1 cellular context compared by ENCODE assay signal in the genomic region with DNA sequence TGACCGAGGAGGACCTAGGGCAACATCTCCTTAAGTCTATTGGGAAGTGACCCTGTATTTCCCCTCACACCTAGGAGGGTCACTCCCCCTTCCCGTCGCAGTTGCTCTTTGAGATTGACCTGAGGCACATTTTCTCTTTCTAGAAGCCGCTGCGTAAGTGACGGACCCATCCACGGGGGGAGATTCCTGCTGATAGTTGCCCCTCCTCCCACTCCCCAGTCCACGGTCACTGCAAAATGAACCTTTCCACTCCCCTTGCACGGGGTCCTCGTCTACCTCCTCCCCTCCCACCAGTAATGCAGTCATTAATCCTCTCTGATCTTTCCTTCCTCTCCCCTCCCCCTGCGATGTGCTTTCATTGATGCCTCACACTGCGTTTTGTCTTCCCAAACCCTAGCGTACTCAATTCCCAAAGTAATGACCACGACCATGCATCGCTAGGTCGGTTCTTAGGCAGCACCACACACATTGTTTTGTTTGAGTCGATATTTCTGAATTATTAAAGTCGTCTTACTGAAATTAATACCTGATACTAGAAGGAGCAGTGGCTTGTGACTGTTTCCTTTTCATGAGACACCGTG.
A peak's percentile ranks its signal among the peaks of the same experiment; 100 is the strongest.
TF ChIP-seq lines count a peak whose summit lies in the region.

No MANE protein-coding gene starts in this region.

TF ChIP-seq in HepG2, 621 proteins besides CTCF, POLR2A, EP300 and RAD21 (continued from another document and continues in another):
- TF ChIP-seq ZBTB26 (CRISPR knock-in tag; IDR thresholded peaks at IDR 0.05; ENCODE audit: borderline replicate concordance) (no peak), SMAD3 (CRISPR knock-in tag; IDR thresholded peaks at IDR 0.05) (no peak), ZNF451 (CRISPR knock-in tag; IDR thresholded peaks at IDR 0.05) (no peak), NBN (conservative IDR thresholded peaks at IDR 0.05) (no peak), CENPX (CRISPR knock-in tag; IDR thresholded peaks at IDR 0.05) (no peak), HMGA1 (CRISPR knock-in tag; conservative IDR thresholded peaks at IDR 0.05) (no peak), SIX1 (CRISPR knock-in tag; IDR thresholded peaks at IDR 0.05; ENCODE audit: borderline replicate concordance) (no peak), ERF (CRISPR knock-in tag; IDR thresholded peaks at IDR 0.05) (no peak; the same call in 1 of the 2 replicates), NFRKB (IDR thresholded peaks at IDR 0.05) (no peak), YEATS4 (CRISPR knock-in tag; IDR thresholded peaks at IDR 0.05; ENCODE audit: borderline replicate concordance) (no peak), ZNF556 (CRISPR knock-in tag; IDR thresholded peaks at IDR 0.05; ENCODE audit: borderline replicate concordance) (no peak), PTBP1 (IDR thresholded peaks at IDR 0.05; ENCODE audit: low read depth, low read length, poor library complexity, severe bottlenecking) (no peak), ARID4A (CRISPR knock-in tag; IDR thresholded peaks at IDR 0.05; ENCODE audit: borderline replicate concordance) (no peak), ATF5 (CRISPR knock-in tag; IDR thresholded peaks at IDR 0.05; ENCODE audit: low read depth) (no peak), POGK (CRISPR knock-in tag; conservative IDR thresholded peaks at IDR 0.05) (no peak), SMAD9 (CRISPR knock-in tag; IDR thresholded peaks at IDR 0.05) (no peak), JUN (CRISPR knock-in tag; IDR thresholded peaks at IDR 0.05) (no peak), ZNF567 (CRISPR knock-in tag; IDR thresholded peaks at IDR 0.05; ENCODE audit: borderline replicate concordance) (no peak), ZNF772 (CRISPR knock-in tag; IDR thresholded peaks at IDR 0.05) (no peak; the same call in 1 of the 2 replicates), NFKB2 (CRISPR knock-in tag; IDR thresholded peaks at IDR 0.05; ENCODE audit: borderline replicate concordance) (no peak), ATF7 (IDR thresholded peaks at IDR 0.05) (no peak), ATF7 (CRISPR knock-in tag; IDR thresholded peaks at IDR 0.05) (no peak), TSC22D2 (CRISPR knock-in tag; IDR thresholded peaks at IDR 0.05; ENCODE audit: borderline replicate concordance) (no peak), NFATC3 (CRISPR knock-in tag; IDR thresholded peaks at IDR 0.05) (no peak), ZNF205 (CRISPR knock-in tag; IDR thresholded peaks at IDR 0.05) (no peak), ZNF30 (CRISPR knock-in tag; IDR thresholded peaks at IDR 0.05) (peak; percentile 3; the same call in 1 of the 2 replicates), MAFF (IDR thresholded peaks at IDR 0.05; ENCODE audit: low read depth, low read length) (no peak), SIX4 (CRISPR knock-in tag; IDR thresholded peaks at IDR 0.05) (no peak), ZBTB7A (CRISPR knock-in tag; IDR thresholded peaks at IDR 0.05) (no peak; the same call in 1 of the 2 replicates), LBX2 (CRISPR knock-in tag; IDR thresholded peaks at IDR 0.05; ENCODE audit: borderline replicate concordance) (no peak), KDM5B (CRISPR knock-in tag; IDR thresholded peaks at IDR 0.05; ENCODE audit: borderline replicate concordance) (no peak), GATAD2A (CRISPR knock-in tag; IDR thresholded peaks at IDR 0.05) (peak; percentile 16; the same call in 1 of the 2 replicates), ZNF839 (CRISPR knock-in tag; IDR thresholded peaks at IDR 0.05; ENCODE audit: borderline replicate concordance) (no peak), RFXANK (CRISPR knock-in tag; IDR thresholded peaks at IDR 0.05) (no peak), FIP1L1 (IDR thresholded peaks at IDR 0.05; ENCODE audit: borderline replicate concordance, insufficient read depth, low read depth, low read length) (no peak), GTF2F1 (IDR thresholded peaks at IDR 0.05; ENCODE audit: low read length) (no peak), ZNF136 (CRISPR knock-in tag; IDR thresholded peaks at IDR 0.05; ENCODE audit: low read depth) (no peak), DRAP1 (CRISPR knock-in tag; IDR thresholded peaks at IDR 0.05) (no peak)
- TF ChIP-seq, protein P1, sequence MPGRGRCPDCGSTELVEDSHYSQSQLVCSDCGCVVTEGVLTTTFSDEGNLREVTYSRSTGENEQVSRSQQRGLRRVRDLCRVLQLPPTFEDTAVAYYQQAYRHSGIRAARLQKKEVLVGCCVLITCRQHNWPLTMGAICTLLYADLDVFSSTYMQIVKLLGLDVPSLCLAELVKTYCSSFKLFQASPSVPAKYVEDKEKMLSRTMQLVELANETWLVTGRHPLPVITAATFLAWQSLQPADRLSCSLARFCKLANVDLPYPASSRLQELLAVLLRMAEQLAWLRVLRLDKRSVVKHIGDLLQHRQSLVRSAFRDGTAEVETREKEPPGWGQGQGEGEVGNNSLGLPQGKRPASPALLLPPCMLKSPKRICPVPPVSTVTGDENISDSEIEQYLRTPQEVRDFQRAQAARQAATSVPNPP (CRISPR knock-in tag; IDR thresholded peaks at IDR 0.05): no peak
- TF ChIP-seq, protein P2, sequence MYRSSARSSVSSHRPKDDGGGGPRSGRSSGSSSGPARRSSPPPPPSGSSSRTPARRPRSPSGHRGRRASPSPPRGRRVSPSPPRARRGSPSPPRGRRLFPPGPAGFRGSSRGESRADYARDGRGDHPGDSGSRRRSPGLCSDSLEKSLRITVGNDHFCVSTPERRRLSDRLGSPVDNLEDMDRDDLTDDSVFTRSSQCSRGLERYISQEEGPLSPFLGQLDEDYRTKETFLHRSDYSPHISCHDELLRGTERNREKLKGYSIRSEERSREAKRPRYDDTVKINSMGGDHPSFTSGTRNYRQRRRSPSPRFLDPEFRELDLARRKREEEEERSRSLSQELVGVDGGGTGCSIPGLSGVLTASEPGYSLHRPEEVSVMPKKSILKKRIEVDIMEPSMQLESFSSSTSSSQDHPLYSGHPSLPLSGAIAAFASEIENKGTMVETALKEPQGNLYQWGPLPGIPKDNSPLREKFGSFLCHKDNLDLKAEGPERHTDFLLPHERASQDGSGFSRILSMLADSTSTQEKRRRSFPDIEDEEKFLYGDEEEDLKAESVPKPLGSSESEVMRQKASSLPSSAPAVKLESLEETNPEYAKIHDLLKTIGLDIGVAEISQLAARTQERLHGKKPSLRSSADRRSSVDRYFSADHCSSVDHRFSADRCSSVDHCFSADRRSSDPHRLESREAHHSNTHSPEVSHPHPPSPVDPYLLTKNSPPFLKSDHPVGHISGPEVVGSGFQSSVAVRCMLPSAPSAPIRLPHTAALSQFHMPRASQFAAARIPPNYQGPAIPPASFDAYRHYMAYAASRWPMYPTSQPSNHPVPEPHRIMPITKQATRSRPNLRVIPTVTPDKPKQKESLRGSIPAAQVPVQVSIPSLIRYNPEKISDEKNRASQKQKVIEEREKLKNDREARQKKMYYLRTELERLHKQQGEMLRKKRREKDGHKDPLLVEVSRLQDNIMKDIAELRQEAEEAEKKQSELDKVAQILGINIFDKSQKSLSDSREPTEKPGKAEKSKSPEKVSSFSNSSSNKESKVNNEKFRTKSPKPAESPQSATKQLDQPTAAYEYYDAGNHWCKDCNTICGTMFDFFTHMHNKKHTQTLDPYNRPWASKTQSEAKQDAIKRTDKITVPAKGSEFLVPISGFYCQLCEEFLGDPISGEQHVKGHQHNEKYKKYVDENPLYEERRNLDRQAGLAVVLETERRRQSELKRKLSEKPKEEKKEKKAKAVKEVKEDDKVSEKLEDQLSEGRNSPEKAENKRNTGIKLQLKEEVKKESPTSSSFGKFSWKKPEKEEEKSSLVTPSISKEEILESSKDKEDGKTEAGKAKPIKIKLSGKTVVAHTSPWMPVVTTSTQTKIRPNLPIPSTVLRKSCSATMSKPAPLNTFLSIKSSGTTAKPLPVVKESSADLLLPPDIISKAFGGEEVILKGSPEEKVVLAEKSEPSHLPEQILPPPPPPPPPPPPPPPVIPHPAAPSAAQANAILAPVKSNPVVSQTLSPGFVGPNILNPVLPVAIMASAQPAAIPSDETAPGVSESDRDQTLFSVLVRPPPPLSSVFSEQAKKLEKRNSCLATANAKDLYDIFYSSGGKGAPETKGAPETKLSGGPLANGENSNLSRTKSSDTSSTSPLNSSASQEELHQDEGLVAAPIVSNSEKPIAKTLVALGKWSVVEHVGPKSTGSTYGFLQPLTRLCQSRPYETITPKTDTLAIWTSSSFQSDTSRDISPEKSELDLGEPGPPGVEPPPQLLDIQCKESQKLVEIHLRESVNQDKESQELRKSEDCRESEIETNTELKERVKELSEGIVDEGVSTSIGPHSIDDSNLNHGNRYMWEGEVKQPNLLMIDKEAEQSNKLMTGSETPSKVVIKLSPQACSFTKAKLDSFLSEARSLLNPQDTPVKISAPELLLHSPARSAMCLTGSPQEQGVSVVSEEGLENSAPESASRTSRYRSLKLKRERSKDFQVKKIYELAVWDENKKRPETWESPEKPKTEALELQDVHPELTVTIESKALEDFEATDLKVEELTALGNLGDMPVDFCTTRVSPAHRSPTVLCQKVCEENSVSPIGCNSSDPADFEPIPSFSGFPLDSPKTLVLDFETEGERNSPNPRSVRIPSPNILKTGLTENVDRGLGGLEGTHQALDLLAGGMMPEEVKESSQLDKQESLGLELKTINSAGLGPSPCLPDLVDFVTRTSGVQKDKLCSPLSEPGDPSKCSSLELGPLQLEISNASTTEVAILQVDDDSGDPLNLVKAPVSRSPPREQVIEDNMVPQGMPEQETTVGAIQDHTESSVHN (CRISPR knock-in tag; IDR thresholded peaks at IDR 0.05): no peak
- TF ChIP-seq, protein P3, sequence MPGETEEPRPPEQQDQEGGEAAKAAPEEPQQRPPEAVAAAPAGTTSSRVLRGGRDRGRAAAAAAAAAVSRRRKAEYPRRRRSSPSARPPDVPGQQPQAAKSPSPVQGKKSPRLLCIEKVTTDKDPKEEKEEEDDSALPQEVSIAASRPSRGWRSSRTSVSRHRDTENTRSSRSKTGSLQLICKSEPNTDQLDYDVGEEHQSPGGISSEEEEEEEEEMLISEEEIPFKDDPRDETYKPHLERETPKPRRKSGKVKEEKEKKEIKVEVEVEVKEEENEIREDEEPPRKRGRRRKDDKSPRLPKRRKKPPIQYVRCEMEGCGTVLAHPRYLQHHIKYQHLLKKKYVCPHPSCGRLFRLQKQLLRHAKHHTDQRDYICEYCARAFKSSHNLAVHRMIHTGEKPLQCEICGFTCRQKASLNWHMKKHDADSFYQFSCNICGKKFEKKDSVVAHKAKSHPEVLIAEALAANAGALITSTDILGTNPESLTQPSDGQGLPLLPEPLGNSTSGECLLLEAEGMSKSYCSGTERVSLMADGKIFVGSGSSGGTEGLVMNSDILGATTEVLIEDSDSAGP (CRISPR knock-in tag; IDR thresholded peaks at IDR 0.05; ENCODE audit: borderline replicate concordance): 0 out of 2 replicates have a peak, but pooled peaks have one; percentile 2
